ENCODE assay signal across 1 cellular context in the genomic region with DNA sequence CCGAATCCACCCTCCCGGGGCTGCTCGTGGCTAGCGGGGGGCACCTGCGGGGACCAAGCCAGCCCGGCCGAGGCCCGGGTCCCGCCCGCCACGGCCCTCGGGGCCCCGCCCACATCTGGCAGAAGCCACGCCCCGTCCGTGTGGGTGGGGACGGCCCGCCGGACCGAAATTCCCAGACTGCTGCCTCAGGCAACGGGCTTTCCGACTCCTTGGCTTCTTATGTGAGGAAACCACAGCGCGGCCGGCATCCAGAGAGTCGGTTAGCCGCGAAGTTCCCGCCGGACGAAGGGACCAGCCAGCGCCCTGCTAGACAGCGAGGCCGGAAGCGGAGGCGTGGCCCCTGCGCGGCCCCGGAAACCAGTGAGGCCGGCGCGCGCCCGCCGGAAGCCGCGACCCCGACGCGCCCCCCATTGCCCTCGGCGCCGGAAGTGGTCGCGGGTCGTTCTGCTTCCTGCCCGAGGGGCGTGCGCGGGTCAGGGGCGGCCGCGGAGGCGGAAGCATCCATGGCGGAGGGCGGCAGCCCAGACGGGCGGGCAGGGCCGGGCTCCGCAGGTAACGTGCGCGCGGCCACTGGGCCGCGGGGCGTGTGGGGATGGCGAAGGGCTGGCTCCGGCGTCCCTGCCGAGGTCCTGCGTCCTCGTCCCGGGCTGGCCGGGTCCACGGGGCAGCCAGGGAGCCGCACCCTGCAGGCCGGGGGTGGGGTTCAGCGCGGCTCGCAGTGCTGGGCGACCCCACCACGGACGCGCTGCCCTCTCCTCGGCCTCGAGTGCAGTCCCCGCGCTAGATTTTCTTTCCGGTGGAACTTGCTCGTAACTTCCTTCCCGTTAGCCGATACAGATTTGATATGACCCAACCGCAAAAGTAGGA.
A peak's percentile ranks its signal among the peaks of the same experiment; 100 is the strongest.
TF ChIP-seq lines count a peak whose summit lies in the region.

ASB1 (plus strand) TSS at position 360 of the 867 bp plus-strand sequence; CDS start at position 504, 144 bp downstream.

TF ChIP-seq in K562, 482 proteins besides CTCF, POLR2A, EP300 and RAD21 (continued from another document and continues in another):
- TF ChIP-seq, protein P1, sequence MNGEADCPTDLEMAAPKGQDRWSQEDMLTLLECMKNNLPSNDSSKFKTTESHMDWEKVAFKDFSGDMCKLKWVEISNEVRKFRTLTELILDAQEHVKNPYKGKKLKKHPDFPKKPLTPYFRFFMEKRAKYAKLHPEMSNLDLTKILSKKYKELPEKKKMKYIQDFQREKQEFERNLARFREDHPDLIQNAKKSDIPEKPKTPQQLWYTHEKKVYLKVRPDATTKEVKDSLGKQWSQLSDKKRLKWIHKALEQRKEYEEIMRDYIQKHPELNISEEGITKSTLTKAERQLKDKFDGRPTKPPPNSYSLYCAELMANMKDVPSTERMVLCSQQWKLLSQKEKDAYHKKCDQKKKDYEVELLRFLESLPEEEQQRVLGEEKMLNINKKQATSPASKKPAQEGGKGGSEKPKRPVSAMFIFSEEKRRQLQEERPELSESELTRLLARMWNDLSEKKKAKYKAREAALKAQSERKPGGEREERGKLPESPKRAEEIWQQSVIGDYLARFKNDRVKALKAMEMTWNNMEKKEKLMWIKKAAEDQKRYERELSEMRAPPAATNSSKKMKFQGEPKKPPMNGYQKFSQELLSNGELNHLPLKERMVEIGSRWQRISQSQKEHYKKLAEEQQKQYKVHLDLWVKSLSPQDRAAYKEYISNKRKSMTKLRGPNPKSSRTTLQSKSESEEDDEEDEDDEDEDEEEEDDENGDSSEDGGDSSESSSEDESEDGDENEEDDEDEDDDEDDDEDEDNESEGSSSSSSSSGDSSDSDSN (IDR thresholded peaks at IDR 0.05; ENCODE audit: borderline replicate concordance in 1 of 2, low read depth in 2 of 2, low read length in 2 of 2), result peak; percentile 49 to 59; a peak in 1 of 4 replicates
- TF ChIP-seq YBX1 (IDR thresholded peaks at IDR 0.05) (no peak), ZNF589 (CRISPR knock-in tag; IDR thresholded peaks at IDR 0.05; ENCODE audit: low read depth) (0 out of 2 replicates have a peak, but pooled peaks have one; percentile 28), YY1 (IDR thresholded peaks at IDR 0.05; ENCODE audit: borderline replicate concordance in 1 of 3, control insufficient read depth in 1 of 3, extremely low read depth in 1 of 3, insufficient read depth in 3 of 3, insufficient read length in 1 of 3, insufficient replicate concordance in 2 of 3, low read depth in 1 of 3, low read length in 2 of 3) (peak in 2 of 3 experiments; percentile 44 to 63), CCNT2 (IDR thresholded peaks at IDR 0.05; ENCODE audit: borderline replicate concordance, extremely low read depth, insufficient read length, low read depth, low read length) (no peak), DPF2 (IDR thresholded peaks at IDR 0.05) (no peak), GABPA (tag; conservative IDR thresholded peaks at IDR 0.05; ENCODE audit: low read depth) (peak; percentile 94), NR4A1 (CRISPR knock-in tag; IDR thresholded peaks at IDR 0.05) (no peak), NR4A1 (tag; IDR thresholded peaks at IDR 0.05) (peak; percentile 29; the same call in 1 of the 2 replicates), PCBP2 (IDR thresholded peaks at IDR 0.05; ENCODE audit: low read depth, low read length, poor library complexity, severe bottlenecking) (no peak), NFIC (IDR thresholded peaks at IDR 0.05) (no peak), PHF8 (IDR thresholded peaks at IDR 0.05; ENCODE audit: borderline replicate concordance, low read length) (peak; percentile 79; the same call in 1 of the 2 replicates), ZNF57 (CRISPR knock-in tag; IDR thresholded peaks at IDR 0.05) (no peak), ETV5 (CRISPR knock-in tag; IDR thresholded peaks at IDR 0.05; ENCODE audit: low read depth) (peak; percentile 14; the same call in 1 of the 2 replicates), ZBTB40 (IDR thresholded peaks at IDR 0.05) (peak; percentile 86), ZBTB40 (CRISPR knock-in tag; IDR thresholded peaks at IDR 0.05) (no peak), MYC (IDR thresholded peaks at IDR 0.05; ENCODE audit: low read depth, low read length) (peak; percentile 59), MYC (CRISPR knock-in tag; IDR thresholded peaks at IDR 0.05; ENCODE audit: borderline replicate concordance, low read depth) (no peak), CHCHD3 (CRISPR knock-in tag; IDR thresholded peaks at IDR 0.05) (no peak), HCFC1 (IDR thresholded peaks at IDR 0.05; ENCODE audit: low read depth, low read length) (peak; percentile 25; the same call in 1 of the 2 replicates), ETV1 (tag; conservative IDR thresholded peaks at IDR 0.05; ENCODE audit: low read depth) (peak; percentile 44; the same call in 1 of the 2 replicates), ATF7 (IDR thresholded peaks at IDR 0.05) (peak; percentile 52; the same call in 1 of the 2 replicates), ZNF384 (IDR thresholded peaks at IDR 0.05; ENCODE audit: low read depth, low read length) (no peak), ZBTB7A (IDR thresholded peaks at IDR 0.05; ENCODE audit: borderline replicate concordance, control insufficient read depth, low read depth, low read length) (peak; percentile 99)
- TF ChIP-seq, protein P2, sequence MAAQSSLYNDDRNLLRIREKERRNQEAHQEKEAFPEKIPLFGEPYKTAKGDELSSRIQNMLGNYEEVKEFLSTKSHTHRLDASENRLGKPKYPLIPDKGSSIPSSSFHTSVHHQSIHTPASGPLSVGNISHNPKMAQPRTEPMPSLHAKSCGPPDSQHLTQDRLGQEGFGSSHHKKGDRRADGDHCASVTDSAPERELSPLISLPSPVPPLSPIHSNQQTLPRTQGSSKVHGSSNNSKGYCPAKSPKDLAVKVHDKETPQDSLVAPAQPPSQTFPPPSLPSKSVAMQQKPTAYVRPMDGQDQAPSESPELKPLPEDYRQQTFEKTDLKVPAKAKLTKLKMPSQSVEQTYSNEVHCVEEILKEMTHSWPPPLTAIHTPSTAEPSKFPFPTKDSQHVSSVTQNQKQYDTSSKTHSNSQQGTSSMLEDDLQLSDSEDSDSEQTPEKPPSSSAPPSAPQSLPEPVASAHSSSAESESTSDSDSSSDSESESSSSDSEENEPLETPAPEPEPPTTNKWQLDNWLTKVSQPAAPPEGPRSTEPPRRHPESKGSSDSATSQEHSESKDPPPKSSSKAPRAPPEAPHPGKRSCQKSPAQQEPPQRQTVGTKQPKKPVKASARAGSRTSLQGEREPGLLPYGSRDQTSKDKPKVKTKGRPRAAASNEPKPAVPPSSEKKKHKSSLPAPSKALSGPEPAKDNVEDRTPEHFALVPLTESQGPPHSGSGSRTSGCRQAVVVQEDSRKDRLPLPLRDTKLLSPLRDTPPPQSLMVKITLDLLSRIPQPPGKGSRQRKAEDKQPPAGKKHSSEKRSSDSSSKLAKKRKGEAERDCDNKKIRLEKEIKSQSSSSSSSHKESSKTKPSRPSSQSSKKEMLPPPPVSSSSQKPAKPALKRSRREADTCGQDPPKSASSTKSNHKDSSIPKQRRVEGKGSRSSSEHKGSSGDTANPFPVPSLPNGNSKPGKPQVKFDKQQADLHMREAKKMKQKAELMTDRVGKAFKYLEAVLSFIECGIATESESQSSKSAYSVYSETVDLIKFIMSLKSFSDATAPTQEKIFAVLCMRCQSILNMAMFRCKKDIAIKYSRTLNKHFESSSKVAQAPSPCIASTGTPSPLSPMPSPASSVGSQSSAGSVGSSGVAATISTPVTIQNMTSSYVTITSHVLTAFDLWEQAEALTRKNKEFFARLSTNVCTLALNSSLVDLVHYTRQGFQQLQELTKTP (IDR thresholded peaks at IDR 0.05; ENCODE audit: low read depth in 1 of 2, partially characterized antibody in 2 of 2), result no peak
- TF ChIP-seq, protein P3, sequence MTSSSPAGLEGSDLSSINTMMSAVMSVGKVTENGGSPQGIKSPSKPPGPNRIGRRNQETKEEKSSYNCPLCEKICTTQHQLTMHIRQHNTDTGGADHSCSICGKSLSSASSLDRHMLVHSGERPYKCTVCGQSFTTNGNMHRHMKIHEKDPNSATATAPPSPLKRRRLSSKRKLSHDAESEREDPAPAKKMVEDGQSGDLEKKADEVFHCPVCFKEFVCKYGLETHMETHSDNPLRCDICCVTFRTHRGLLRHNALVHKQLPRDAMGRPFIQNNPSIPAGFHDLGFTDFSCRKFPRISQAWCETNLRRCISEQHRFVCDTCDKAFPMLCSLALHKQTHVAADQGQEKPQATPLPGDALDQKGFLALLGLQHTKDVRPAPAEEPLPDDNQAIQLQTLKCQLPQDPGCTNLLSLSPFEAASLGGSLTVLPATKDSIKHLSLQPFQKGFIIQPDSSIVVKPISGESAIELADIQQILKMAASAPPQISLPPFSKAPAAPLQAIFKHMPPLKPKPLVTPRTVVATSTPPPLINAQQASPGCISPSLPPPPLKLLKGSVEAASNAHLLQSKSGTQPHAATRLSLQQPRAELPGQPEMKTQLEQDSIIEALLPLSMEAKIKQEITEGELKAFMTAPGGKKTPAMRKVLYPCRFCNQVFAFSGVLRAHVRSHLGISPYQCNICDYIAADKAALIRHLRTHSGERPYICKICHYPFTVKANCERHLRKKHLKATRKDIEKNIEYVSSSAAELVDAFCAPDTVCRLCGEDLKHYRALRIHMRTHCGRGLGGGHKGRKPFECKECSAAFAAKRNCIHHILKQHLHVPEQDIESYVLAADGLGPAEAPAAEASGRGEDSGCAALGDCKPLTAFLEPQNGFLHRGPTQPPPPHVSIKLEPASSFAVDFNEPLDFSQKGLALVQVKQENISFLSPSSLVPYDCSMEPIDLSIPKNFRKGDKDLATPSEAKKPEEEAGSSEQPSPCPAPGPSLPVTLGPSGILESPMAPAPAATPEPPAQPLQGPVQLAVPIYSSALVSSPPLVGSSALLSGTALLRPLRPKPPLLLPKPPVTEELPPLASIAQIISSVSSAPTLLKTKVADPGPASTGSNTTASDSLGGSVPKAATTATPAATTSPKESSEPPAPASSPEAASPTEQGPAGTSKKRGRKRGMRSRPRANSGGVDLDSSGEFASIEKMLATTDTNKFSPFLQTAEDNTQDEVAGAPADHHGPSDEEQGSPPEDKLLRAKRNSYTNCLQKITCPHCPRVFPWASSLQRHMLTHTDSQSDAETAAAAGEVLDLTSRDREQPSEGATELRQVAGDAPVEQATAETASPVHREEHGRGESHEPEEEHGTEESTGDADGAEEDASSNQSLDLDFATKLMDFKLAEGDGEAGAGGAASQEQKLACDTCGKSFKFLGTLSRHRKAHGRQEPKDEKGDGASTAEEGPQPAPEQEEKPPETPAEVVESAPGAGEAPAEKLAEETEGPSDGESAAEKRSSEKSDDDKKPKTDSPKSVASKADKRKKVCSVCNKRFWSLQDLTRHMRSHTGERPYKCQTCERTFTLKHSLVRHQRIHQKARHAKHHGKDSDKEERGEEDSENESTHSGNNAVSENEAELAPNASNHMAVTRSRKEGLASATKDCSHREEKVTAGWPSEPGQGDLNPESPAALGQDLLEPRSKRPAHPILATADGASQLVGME (CRISPR knock-in tag; IDR thresholded peaks at IDR 0.05), result peak; percentile 72; the same call in 1 of the 2 replicates
